Comparison of ENCODE assay signal across 8 cellular contexts in the genomic region with DNA sequence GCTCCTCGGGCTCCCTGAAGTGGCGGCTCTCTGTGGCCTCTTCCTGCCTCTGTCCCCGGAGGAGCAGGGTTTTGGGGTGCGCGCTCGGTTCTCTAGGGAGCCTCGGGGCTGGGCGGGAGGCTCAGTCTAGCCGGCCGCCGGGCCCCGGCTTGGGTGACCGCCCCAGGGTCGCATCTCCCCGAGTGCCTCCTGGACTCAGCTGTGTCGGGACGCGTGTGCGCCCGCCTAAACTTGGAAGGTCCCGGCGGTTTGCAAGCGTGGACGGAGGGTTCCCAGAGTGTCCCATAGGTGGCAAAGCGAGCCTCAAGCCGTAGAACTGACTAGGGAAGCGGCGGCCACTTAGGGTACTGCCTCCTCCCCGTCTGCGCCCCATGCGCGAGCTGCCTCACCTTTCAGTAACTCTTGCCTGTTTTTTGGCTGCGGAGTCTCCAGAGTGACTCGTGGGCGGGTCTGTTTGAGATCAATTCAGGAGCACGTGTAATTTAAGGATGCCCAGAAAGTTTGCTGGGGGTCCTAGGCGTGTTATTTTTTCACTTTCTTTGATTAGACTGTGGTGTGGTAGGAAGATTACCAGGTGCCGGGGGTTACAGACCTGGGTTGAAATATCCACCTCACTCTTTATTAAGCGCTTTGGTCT. TPM values are rescaled to one million over a fixed set of nuclear protein-coding genes. Genes with fewer than 3 reads are reported as not detected.
A peak's percentile ranks its signal among the peaks of the same experiment; 100 is the strongest.
DNase-seq lines count a peak whose midpoint lies in the region; ATAC-seq, FAIRE-seq and TF ChIP-seq lines count a peak whose summit lies in the region.

No MANE protein-coding gene starts in this region.

- H3K9me3 Mint-ChIP-seq in IgD-negative memory B cell = no peaks in the 10 kb centered on the region

- peak in 2 of 3 experiments; percentile 42 to 45 for TF ChIP-seq CTCF in testis (IDR thresholded peaks at IDR 0.05)

- H3K4me1 Mint-ChIP-seq in IgD-negative memory B cell = peaks cover 21 to 28% (median 26%) of the 10 kb centered on the region in 3 donors

- peaks cover 4% of the 10 kb centered on the region for H3K4me1 ChIP-seq in testis

- H3K9me3 ChIP-seq in testis = no peaks in the 10 kb centered on the region

- peak overlapping the region; percentile 59 to 87 (median 80) for H3K27ac Mint-ChIP-seq in IgD-negative memory B cell

- H3K27ac ChIP-seq in testis = peak overlapping the region; percentile 91 to 93

- H3K36me3 ChIP-seq in testis (ENCODE audit: low read depth, missing control alignments) = no peaks in the 10 kb centered on the region

- no peaks in the 10 kb centered on the region for H3K27me3 Mint-ChIP-seq in IgD-negative memory B cell

- DNase-seq in EL (peak; percentile 80), SIG-M5 treated with dmso at 0.1 percent for 504 hours (lab: John Stamatoyannopoulos, UW; ENCODE audit: unreplicated experiment) (peak; percentile 86), frontal cortex (ENCODE audit: low spot score in 2 of 2) (peak; percentile 22 to 35), occipital lobe (lab: John Stamatoyannopoulos, UW) (peak; percentile 36), testis (peak; percentile 76)
- DNase-seq in activated gamma-delta T cell treated with anti-CD3 and anti-CD28 coated beads, Interleukin-2, amount 50 U/mL, for 16 hours (ENCODE audit: low read depth) = peak; percentile 50

- ATAC-seq in GM21717 (IDR thresholded peaks at IDR 0.05; ENCODE audit: unreplicated experiment) = peak; percentile 47

- FAIRE-seq in frontal cortex (lab: Jason Lieb, UNC) = no peak

- intact Hi-C loops in testis (cut with DNase I; ENCODE audit: low total_unique reads) = no loop called here

- no peaks in the 10 kb centered on the region for H3K36me3 Mint-ChIP-seq in IgD-negative memory B cell

- H3K4me3 Mint-ChIP-seq in IgD-negative memory B cell = peak overlapping the region; percentile 93 to 99 (median 98)

- TF ChIP-seq POLR2A in testis (IDR thresholded peaks at IDR 0.05) = no peak

- H3K4me3 ChIP-seq in testis = peak overlapping the region; percentile 85 to 93

- WGBS in testis, 2 donors = 1% methylated on average over 12 to 39 of the region's 39 CpGs

- no peaks in the 10 kb centered on the region for H3K27me3 ChIP-seq in testis

RNA-seq across cellular contexts. Expression of gene ACTL6A, which starts 0.7 kb away (rescaled TPM):
- 39.9 TPM for polyA plus RNA-seq in IgD-negative memory B cell
- 22.4 TPM for total RNA-seq in frontal cortex
- total RNA-seq in occipital lobe = 25.0 TPM
- 10 to 100 TPM; 68.4 to 84.4 TPM for total RNA-seq in testis
- 143 TPM for polyA plus RNA-seq in testis (ENCODE audit: insufficient read depth, low read depth, low replicate concordance)

RNA-seq across cellular contexts. Expression of gene MRPL47, which starts 41.0 kb away (rescaled TPM):
- 54.5 TPM for polyA plus RNA-seq in IgD-negative memory B cell
- total RNA-seq in frontal cortex = 31.4 TPM
- total RNA-seq in occipital lobe = 29.5 TPM
- 10 to 100 TPM; 30.0 to 36.1 TPM for total RNA-seq in testis
- 88.6 TPM for polyA plus RNA-seq in testis (ENCODE audit: insufficient read depth, low read depth, low replicate concordance)

RNA-seq across cellular contexts. Expression of gene NDUFB5, which starts 41.2 kb away (rescaled TPM):
- polyA plus RNA-seq in IgD-negative memory B cell (96.9 TPM), testis (ENCODE audit: insufficient read depth, low read depth, low replicate concordance) (138 TPM)
- total RNA-seq in frontal cortex (172 TPM), occipital lobe (135 TPM), testis (10 to 100 TPM; 70.4 to 88.1 TPM)

Comparison
In these comparisons a context has a peak if more than half of its experiments do, and no peak if none do; other contexts are left out.
1. Peak in every context shown above with its lines: DNase-seq, ATAC-seq, H3K4me3 ChIP-seq and H3K27ac ChIP-seq.
2. DNase-seq: peak in every context shown above with its lines; median percentile 86 in SIG-M5 treated with dmso at 0.1 percent for 504 hours; 80 in EL; 76 in testis; 50 in activated gamma-delta T cell treated with anti-CD3 and anti-CD28 coated beads, Interleukin-2, amount 50 U/mL, for 16 hours; 36 in occipital lobe; 28 in frontal cortex.